11 cellular contexts compared by ENCODE assay signal in the genomic region with DNA sequence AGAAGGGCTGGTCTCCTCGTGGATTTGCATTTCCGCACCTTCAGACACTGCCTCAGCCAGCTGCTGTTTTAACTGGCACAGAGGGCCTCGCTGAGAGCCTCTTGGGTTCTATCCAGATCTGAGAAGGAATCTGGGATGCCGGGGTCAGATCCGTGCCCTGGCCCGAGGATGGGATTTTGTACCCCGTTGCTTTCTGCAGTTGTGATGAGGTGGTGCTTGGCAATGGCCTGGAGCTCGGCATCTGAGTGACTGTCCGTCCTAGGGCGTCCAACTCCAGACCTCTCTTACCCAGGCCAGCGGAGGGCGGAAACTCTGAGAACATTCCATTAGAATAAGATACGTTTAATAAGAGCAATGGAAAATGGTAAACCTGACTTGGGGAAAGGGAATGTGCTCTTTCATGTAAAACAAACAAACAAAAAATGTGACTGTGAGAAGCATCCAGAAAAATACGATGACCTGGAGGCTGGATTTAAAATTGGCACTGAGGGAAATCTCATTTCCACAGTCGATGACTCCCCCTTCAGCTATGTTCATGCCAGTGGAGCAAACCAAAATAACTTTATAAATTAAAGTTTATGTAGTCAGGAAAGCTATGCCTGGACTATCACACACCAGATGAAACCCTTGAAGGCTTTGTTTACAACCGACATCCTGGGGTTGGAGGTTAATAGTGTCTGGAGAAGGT. TPM values are rescaled to one million over a fixed set of nuclear protein-coding genes. Genes with fewer than 3 reads are reported as not detected.
A peak's percentile ranks its signal among the peaks of the same experiment; 100 is the strongest.
DNase-seq lines count a peak whose midpoint lies in the region; ATAC-seq and TF ChIP-seq lines count a peak whose summit lies in the region.
"Had no signal": no experiment of that assay in that cellular context is flagged by ENCODE, and none has a peak within 500 bp of the region (broad histone marks: within the 10 kb centered on the region; RNA-seq: fewer than 3 reads in every experiment).

No MANE protein-coding gene starts in this region.

- peak; percentile 47 for DNase-seq in NCI-H2171 (lab: John Stamatoyannopoulos, UW)
- DNase-seq in dermis microvascular lymphatic vessel endothelial cell (ENCODE audit: low read depth in 2 of 2), result peak; percentile 82 to 83
- DNase-seq in lower lobe of right lung, result peak; percentile 55
- DNase-seq in tibial artery, result peak; percentile 79 to 84
- DNase-seq in GM13976 (ENCODE audit: low spot score), result no peak
- no peak for DNase-seq in COLO829 (ENCODE audit: low spot score)
- DNase-seq in Calu3, result no peak
- DNase-seq: NCI-H748 treated with DMSO at 0.1 percent for 48 hours had no signal

- H3K9me3 Mint-ChIP-seq in Calu3 (ENCODE audit: low read depth, unreplicated experiment), result no peaks in the 10 kb centered on the region
- H3K9me3 Mint-ChIP-seq: central memory CD8-positive, alpha-beta T cell; GM23338 had no signal

- H3K4me1 ChIP-seq in lower lobe of right lung (peaks cover 46% of the 10 kb centered on the region), tibial artery (peaks cover 0 to 88% (median 46%) of the 10 kb centered on the region in 4 donors)

- CTCF ChIA-PET in Calu3 (lab: Charles Lee), result no interaction called here

- H3K4me3 Mint-ChIP-seq in Calu3 (ENCODE audit: low read depth, unreplicated experiment), result no peak overlapping the region
- H3K4me3 Mint-ChIP-seq: central memory CD8-positive, alpha-beta T cell; GM23338 had no signal

- H3K27ac Mint-ChIP-seq in Calu3 (ENCODE audit: unreplicated experiment), result no peak overlapping the region
- H3K27ac Mint-ChIP-seq: GM23338 had no signal

- no TSS peak for BruUV-seq in Calu3 (replicated peaks; lab: Mats Ljungman, UMichigan)

- no peaks in the 10 kb centered on the region for H3K9me3 ChIP-seq in lower lobe of right lung
- no peaks in the 10 kb centered on the region for H3K9me3 ChIP-seq in tibial artery

- H3K4me3 ChIP-seq in lower lobe of right lung (no peak overlapping the region), tibial artery (peak overlapping the region; percentile 9 to 34)
- H3K4me3 ChIP-seq: GM12878, GM23338 had no signal

- ATAC-seq in lower lobe of right lung, result peak; percentile 82 to 85
- ATAC-seq: GM12878, GM23338 had no signal

- TF ChIP-seq CTCF in lower lobe of right lung (IDR thresholded peaks at IDR 0.05), result no peak
- TF ChIP-seq CTCF in tibial artery (IDR thresholded peaks at IDR 0.05), result peak in 1 of 2 experiments; percentile 18
- TF ChIP-seq CTCF in GM13976 (IDR thresholded peaks at IDR 0.05; ENCODE audit: borderline replicate concordance, control extremely low read depth, extremely low read depth, insufficient read depth, missing control alignments), result no peak
- no peak for TF ChIP-seq CTCF in Calu3 (IDR thresholded peaks at IDR 0.05; ENCODE audit: unreplicated experiment)

- H3K36me3 Mint-ChIP-seq in Calu3 (ENCODE audit: insufficient read depth, unreplicated experiment), result no peaks in the 10 kb centered on the region

- H3K27me3 ChIP-seq in lower lobe of right lung (ENCODE audit: low read depth) (no peaks in the 10 kb centered on the region), tibial artery (no peaks in the 10 kb centered on the region)

- intact Hi-C loops in lower lobe of right lung (cut with DNase I), result no loop called here
- intact Hi-C loops in tibial artery (cut with DNase I; ENCODE audit: low total_unique reads), result no loop called here
- intact Hi-C loops in Calu3 (cut with micrococcal nuclease; ENCODE audit: unreplicated experiment), result no loop called here

- in situ Hi-C loops in GM13976 (cut with MboI; ENCODE audit: low sequenced_read_pairs, unreplicated experiment), result no loop called here

- peak overlapping the region; percentile 81 for H3K27ac ChIP-seq in lower lobe of right lung
- peak overlapping the region; percentile 72 to 85 for H3K27ac ChIP-seq in tibial artery

- no peaks in the 10 kb centered on the region for H3K36me3 ChIP-seq in lower lobe of right lung
- H3K36me3 ChIP-seq in tibial artery, result no peaks in the 10 kb centered on the region

- H3K27me3 Mint-ChIP-seq in Calu3 (ENCODE audit: unreplicated experiment), result no peaks in the 10 kb centered on the region
- H3K27me3 Mint-ChIP-seq: central memory CD8-positive, alpha-beta T cell had no signal

- no peaks in the 10 kb centered on the region for H3K4me1 Mint-ChIP-seq in Calu3 (ENCODE audit: low read depth, unreplicated experiment)

RNA-seq across cellular contexts. Expression of a gene that starts 39.6 kb away (rescaled TPM):
- 28.0 and 35.9 TPM in 2 replicates for total RNA-seq in dermis microvascular lymphatic vessel endothelial cell
- total RNA-seq in lower lobe of right lung, result 68.7 TPM
- total RNA-seq in Calu3 (2022), result 2.4 and 4.4 TPM in 2 replicates

Comparison
In these comparisons a context has a peak if more than half of its experiments do, and no peak if none do; other contexts are left out.
1. DNase-seq: peak in NCI-H2171 (single experiment), dermis microvascular lymphatic vessel endothelial cell (2 of 2), lower lobe of right lung (single experiment) and tibial artery (2 of 2); none in GM13976 (single experiment), COLO829 (single experiment) and Calu3 (single experiment).